In the genomic region with DNA sequence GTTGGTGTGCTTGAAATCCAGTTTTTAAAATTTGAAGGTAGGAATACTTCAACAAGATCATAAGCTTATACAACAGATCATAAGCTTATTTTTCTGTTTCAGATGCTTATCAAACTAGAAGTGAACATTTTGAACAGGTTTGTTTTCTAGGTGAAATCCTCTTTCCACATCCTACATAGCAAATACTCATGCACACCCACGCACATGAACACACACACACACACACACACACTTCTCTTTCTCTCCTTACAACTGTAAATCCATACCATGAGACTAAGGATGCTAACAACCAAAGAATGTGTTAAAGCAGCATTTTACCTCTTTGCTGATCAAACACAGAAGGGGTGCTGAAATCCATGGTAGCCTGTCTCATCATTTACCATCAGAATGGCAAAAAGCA, we compare ENCODE assay signal across 19 cellular contexts. TPM values are rescaled to one million over a fixed set of nuclear protein-coding genes. Genes with fewer than 3 reads are reported as not detected.
DNase-seq lines count a peak whose midpoint lies in the region; ATAC-seq, FAIRE-seq and TF ChIP-seq lines count a peak whose summit lies in the region.
"Had no signal": no experiment of that assay in that cellular context is flagged by ENCODE, and none has a peak within 500 bp of the region (broad histone marks: within the 10 kb centered on the region; RNA-seq: fewer than 3 reads in every experiment).

No MANE protein-coding gene starts in this region.

- H3K9me2 ChIP-seq in SK-N-SH, result no peaks in the 10 kb centered on the region

- no peaks in the 10 kb centered on the region for H4K20me1 ChIP-seq in HepG2 (ENCODE audit: insufficient read depth, low read length)
- H4K20me1 ChIP-seq in SK-N-SH (ENCODE audit: insufficient read depth), result no peaks in the 10 kb centered on the region

- intact Hi-C loops in HepG2 (cut with micrococcal nuclease; ENCODE audit: unreplicated experiment), result no loop called here
- intact Hi-C loops in right lobe of liver (cut with DNase I), result no loop called here
- intact Hi-C loops in dorsolateral prefrontal cortex (cut with DNase I), result no loop called here

- no peak for TF ChIP-seq EP300 in HepG2 (IDR thresholded peaks at IDR 0.05; ENCODE audit: low read depth in 2 of 2, low read length in 2 of 2)
- no peak for TF ChIP-seq EP300 in HepG2 (CRISPR knock-in tag; IDR thresholded peaks at IDR 0.05; ENCODE audit: borderline replicate concordance)
- TF ChIP-seq EP300 in SK-N-SH (IDR thresholded peaks at IDR 0.05; ENCODE audit: borderline replicate concordance in 1 of 2, low read depth in 1 of 2, low read length in 1 of 2), result no peak

- TF ChIP-seq CTCF in HepG2 (CRISPR knock-in tag; IDR thresholded peaks at IDR 0.05) (no peak), right lobe of liver (IDR thresholded peaks at IDR 0.05) (no peak), dorsolateral prefrontal cortex (IDR thresholded peaks at IDR 0.05 in 54 of 56, conservative IDR thresholded peaks at IDR 0.05 in 2 of 56; ENCODE audit: low read depth in 1 of 56, partially characterized antibody in 56 of 56) (no peak), SK-N-SH (IDR thresholded peaks at IDR 0.05) (no peak)

- H3K4me1 ChIP-seq in HepG2 (ENCODE audit: insufficient read depth, low read length) (peaks cover 20% of the 10 kb centered on the region), right lobe of liver (no peaks in the 10 kb centered on the region), SK-N-SH (ENCODE audit: control insufficient read depth in 1 of 2, insufficient read depth in 2 of 2, low read depth in 1 of 2, low read length in 1 of 2) (peaks cover 0 to 5% of the 10 kb centered on the region in 2 experiments; a peak in 1 of 4 replicates)
- H3K4me1 ChIP-seq in effector memory CD4-positive, alpha-beta T cell (ENCODE audit: control insufficient read depth, insufficient read depth, low read length, poor library complexity, severe bottlenecking), result no peaks in the 10 kb centered on the region
- H3K4me1 ChIP-seq: A549, Caco-2 had no signal

- H3F3A ChIP-seq in SK-N-SH (replicated peaks; ENCODE audit: insufficient read depth), result no peaks in the 10 kb centered on the region

- DNase-seq in HepG2 (ENCODE audit: low spot score) (no peak), right lobe of liver (no peak), dorsolateral prefrontal cortex (no peak), retina (peak; percentile 33), SK-N-SH (no peak), GM19238 (ENCODE audit: insufficient read length, low spot score) (no peak)
- no peak for DNase-seq in effector memory CD4-positive, alpha-beta T cell
- DNase-seq: AML-193; Caco-2; CD4-positive, alpha-beta T cell; H9 had no signal

- no peak overlapping the region for H3K27ac ChIP-seq in HepG2 (ENCODE audit: extremely low read length, insufficient read depth, low read length)
- H3K27ac ChIP-seq in right lobe of liver, result no peak overlapping the region
- H3K27ac ChIP-seq in dorsolateral prefrontal cortex, result no peak overlapping the region
- H3K27ac ChIP-seq in effector memory CD4-positive, alpha-beta T cell (ENCODE audit: insufficient read depth, low read length, poor library complexity, severe bottlenecking), result no peak overlapping the region
- H3K27ac ChIP-seq in SK-N-SH (ENCODE audit: low read depth in 2 of 2, low read length in 1 of 2), result no peak overlapping the region
- H3K27ac ChIP-seq: 22Rv1, A549, C4-2B had no signal

- 71% methylated on average over 1 of the region's 1 CpG for WGBS in HepG2 (ENCODE audit: low lambda C conversion rate)
- WGBS in right lobe of liver (ENCODE audit: insufficient coverage, low coverage, low lambda C conversion rate, missing lambda C conversion rate), result 78% methylated on average over 1 of the region's 1 CpG
- WGBS in SK-N-SH (ENCODE audit: low lambda C conversion rate), result 77% methylated on average over 1 of the region's 1 CpG

- in situ Hi-C loops in HepG2 (cut with HindIII; ENCODE audit: extremely low pct_ligation_motif_present, low pct_unique_long_range_greater_than_20kb), result no loop called here

- H3K9ac ChIP-seq in HepG2 (ENCODE audit: insufficient read depth, low read depth, low read length) (no peak overlapping the region), SK-N-SH (no peak overlapping the region)

- POLR2A ChIA-PET in HepG2 (lab: Yijun Ruan, JAX) (no interaction called here), SK-N-SH (lab: Yijun Ruan, JAX) (no interaction called here)

- H3K4me3 ChIP-seq in HepG2 (replicated peaks in 1 of 3; ENCODE audit: insufficient read depth in 1 of 3, low read depth in 2 of 3, low read length in 3 of 3) (no peak overlapping the region), right lobe of liver (no peak overlapping the region), dorsolateral prefrontal cortex (peak overlapping the region in 43 of 59 donors; percentile 4 to 53 (median 29)), SK-N-SH (ENCODE audit: low read depth in 2 of 2, low read length in 1 of 2) (no peak overlapping the region)
- H3K4me3 ChIP-seq in effector memory CD4-positive, alpha-beta T cell (ENCODE audit: insufficient read depth, low read depth, low read length, poor library complexity, severe bottlenecking), result no peak overlapping the region
- H3K4me3 ChIP-seq: A549 had no signal

- H3K27me3 ChIP-seq in HepG2 (ENCODE audit: control insufficient read depth in 1 of 2, insufficient read depth in 2 of 2, low read length in 2 of 2), result peaks cover 0 to 41% of the 10 kb centered on the region in 2 experiments; a peak in 4 of 5 replicates
- H3K27me3 ChIP-seq in right lobe of liver, result no peaks in the 10 kb centered on the region
- H3K27me3 ChIP-seq in dorsolateral prefrontal cortex, result peaks cover 0 to 29% (median 0%) of the 10 kb centered on the region in 45 donors
- H3K27me3 ChIP-seq in effector memory CD4-positive, alpha-beta T cell (replicated peaks; ENCODE audit: control insufficient read depth, insufficient read depth, low read length, poor library complexity, severe bottlenecking), result no peaks in the 10 kb centered on the region
- H3K27me3 ChIP-seq in SK-N-SH (ENCODE audit: insufficient read depth), result 0 out of 2 replicates have a peak, but pooled peaks cover 5% of the 10 kb centered on the region

- BruUV-seq in HepG2 (replicated peaks; lab: Mats Ljungman, UMichigan), result no TSS peak

- CTCF ChIA-PET in HepG2 (lab: Yijun Ruan, JAX; ENCODE audit: low intra/inter-chr PET ratio, low total read pairs) (no interaction called here), SK-N-SH (lab: Yijun Ruan, JAX) (no interaction called here)

- ATAC-seq in HepG2, result no peak
- ATAC-seq in right lobe of liver, result no peak
- ATAC-seq: A549 had no signal

- 0 out of 2 replicates have a peak overlapping the region, but pooled peaks have one; percentile 39 for H3K4me2 ChIP-seq in HepG2 (ENCODE audit: low read depth, low read length)
- no peak overlapping the region for H3K4me2 ChIP-seq in SK-N-SH
- H3K4me2 ChIP-seq: A549 had no signal

- no peak for FAIRE-seq in HepG2 (lab: Jason Lieb, UNC)
- FAIRE-seq: A549, D721Med, GM12892, GM18507, H1 had no signal

- H3K9me3 ChIP-seq in HepG2 (ENCODE audit: low read length) (no peaks in the 10 kb centered on the region), right lobe of liver (no peaks in the 10 kb centered on the region), SK-N-SH (no peaks in the 10 kb centered on the region)
- H3K9me3 ChIP-seq in effector memory CD4-positive, alpha-beta T cell (ENCODE audit: control insufficient read depth, low read length), result no peaks in the 10 kb centered on the region
- H3K9me3 ChIP-seq: A549, Caco-2 had no signal

- H3K36me3 ChIP-seq in HepG2 (replicated peaks in 1 of 2; ENCODE audit: control insufficient read depth in 1 of 2, insufficient read depth in 2 of 2, low read length in 2 of 2), result no peaks in the 10 kb centered on the region
- H3K36me3 ChIP-seq in right lobe of liver, result no peaks in the 10 kb centered on the region
- no peaks in the 10 kb centered on the region for H3K36me3 ChIP-seq in effector memory CD4-positive, alpha-beta T cell (ENCODE audit: control insufficient read depth, insufficient read depth, low read length)
- H3K36me3 ChIP-seq in SK-N-SH (replicated peaks in 1 of 2; ENCODE audit: control insufficient read depth in 1 of 2, insufficient read depth in 2 of 2, low read length in 1 of 2), result no peaks in the 10 kb centered on the region

- TF ChIP-seq RAD21 in HepG2 (CRISPR knock-in tag; IDR thresholded peaks at IDR 0.05), result no peak
- no peak for TF ChIP-seq RAD21 in SK-N-SH (IDR thresholded peaks at IDR 0.05; ENCODE audit: low read length)

- H3K79me2 ChIP-seq in HepG2 (ENCODE audit: insufficient read depth, low read length) (no peaks in the 10 kb centered on the region), SK-N-SH (ENCODE audit: insufficient read depth) (no peaks in the 10 kb centered on the region)

- H2AFZ ChIP-seq in HepG2 (ENCODE audit: low read length), result no peak overlapping the region
- no peak overlapping the region for H2AFZ ChIP-seq in SK-N-SH (ENCODE audit: low read depth)

- TF ChIP-seq POLR2A in HepG2 (IDR thresholded peaks at IDR 0.05; ENCODE audit: insufficient read depth in 1 of 2, low read depth in 2 of 2, low read length in 2 of 2), result no peak
- no peak for TF ChIP-seq POLR2A in right lobe of liver (IDR thresholded peaks at IDR 0.05)

RNA-seq across cellular contexts. Expression of gene ANKRD55, which starts 0.6 kb away (rescaled TPM):
- total RNA-seq in HepG2 (2016; rRNA removed; fragmentation: Illumina TruSeq; extraction: Trizol) (0.11 and 0.31 TPM in 2 replicates), right lobe of liver (1 to 10 TPM in 4 of 6 experiments, under 1 TPM in 2; 0.68 to 2.2 (median 1.2) TPM), dorsolateral prefrontal cortex (10 to 100 TPM in 6 of 120 experiments, 1 to 10 TPM in 110, under 1 TPM in 4; 0.59 to 12.0 (median 4.0) TPM)
- total RNA-seq in HepG2 (2016; cell fraction: cytosol; rRNA removed; fragmentation: Illumina TruSeq; extraction: Trizol; ENCODE audit: low read depth), result not detected in 2 replicates
- 0.17 TPM in 1 of 2 replicates, not detected in the other for total RNA-seq in HepG2 (2016; cell fraction: insoluble cytoplasmic fraction; rRNA removed; fragmentation: Illumina TruSeq; extraction: Trizol)
- 0.24 and 0.31 TPM in 2 replicates for total RNA-seq in HepG2 (2016; cell fraction: membrane; rRNA removed; fragmentation: Illumina TruSeq; extraction: Trizol)
- total RNA-seq in HepG2 (2016; cell fraction: nucleus; rRNA removed; fragmentation: Illumina TruSeq; extraction: Trizol), result 0.25 TPM in 1 of 2 replicates, not detected in the other
- polyA plus RNA-seq in HepG2 (2011; rRNA removed) (0.10 and 0.28 TPM in 2 replicates), SK-N-SH (2012; rRNA removed) (not detected in 2 replicates)
- polyA plus RNA-seq in HepG2 (2011; cell fraction: cytosol; rRNA removed), result 0.12 and 0.13 TPM in 2 replicates
- 0.09 and 0.18 TPM in 2 replicates for polyA plus RNA-seq in HepG2 (2011; cell fraction: nucleus; rRNA removed)
- polyA plus RNA-seq in HepG2 (2012), result 0.12 TPM in 1 of 2 replicates, not detected in the other
- polyA plus RNA-seq in HepG2 (2016; cell fraction: cytosol; fragmentation: Illumina TruSeq; extraction: Trizol; ENCODE audit: low read depth), result 0.15 and 0.29 TPM in 2 replicates
- 0.40 and 0.46 TPM in 2 replicates for polyA plus RNA-seq in HepG2 (2016; cell fraction: insoluble cytoplasmic fraction; fragmentation: Illumina TruSeq; extraction: Trizol; ENCODE audit: low read depth)
- 0.19 and 0.24 TPM in 2 replicates for polyA plus RNA-seq in HepG2 (2016; cell fraction: membrane; fragmentation: Illumina TruSeq; extraction: Trizol; ENCODE audit: low read depth)
- 0.31 TPM in 1 of 2 replicates, not detected in the other for polyA plus RNA-seq in HepG2 (2016; cell fraction: nucleus; fragmentation: Illumina TruSeq; extraction: Trizol; ENCODE audit: insufficient read depth, low read depth)
- polyA minus RNA-seq in HepG2 (2011; rRNA and poly(A)+ RNA removed; ENCODE audit: low replicate concordance), result 0.21 TPM in 1 of 2 replicates, not detected in the other
- polyA minus RNA-seq in HepG2 (2011; cell fraction: cytosol; rRNA and poly(A)+ RNA removed), result not detected in 2 replicates
- not detected in 2 replicates for polyA minus RNA-seq in HepG2 (2011; cell fraction: nucleus; rRNA and poly(A)+ RNA removed)
- 0.01 and 0.03 TPM in 2 replicates for polyA plus RNA-seq in SK-N-SH (2012; cell fraction: cytosol; rRNA removed)
- not detected in 2 replicates for polyA plus RNA-seq in SK-N-SH (2012; cell fraction: nucleus; rRNA removed)
- total RNA-seq: H1, H9 had no signal
- polyA plus RNA-seq: BJ, H1 had no signal

Comparison
In these comparisons a context has a peak if more than half of its experiments do, and no peak if none do; other contexts are left out.
1. H3K4me3 ChIP-seq: peak in dorsolateral prefrontal cortex (43 of 59); none in HepG2 (0 of 3), right lobe of liver (0 of 3), effector memory CD4-positive, alpha-beta T cell (single experiment) and SK-N-SH (0 of 2).